ENCODE assay signal across 16 cellular contexts in genomic region chr21:38819051-38819718, GRCh38. TPM values are rescaled to one million over a fixed set of nuclear protein-coding genes. Genes with fewer than 3 reads are reported as not detected.
A peak's percentile ranks its signal among the peaks of the same experiment; 100 is the strongest.
DNase-seq lines count a peak whose midpoint lies in the region; ATAC-seq and TF ChIP-seq lines count a peak whose summit lies in the region.
"Had no signal": no experiment of that assay in that cellular context is flagged by ENCODE, and none has a peak within 500 bp of the region (broad histone marks: within the 10 kb centered on the region; RNA-seq: fewer than 3 reads in every experiment).

No MANE protein-coding gene starts in this region.

- peak overlapping the region; percentile 88 for H3K27ac Mint-ChIP-seq in Calu3 (ENCODE audit: unreplicated experiment)

- BruUV-seq in Calu3 (replicated peaks; lab: Mats Ljungman, UMichigan): no TSS peak

- peak overlapping the region; percentile 30 for H3K4me3 Mint-ChIP-seq in Calu3 (ENCODE audit: low read depth, unreplicated experiment)

- H3K27ac ChIP-seq in brain microvascular endothelial cell (peak overlapping the region; percentile 37), liver (ENCODE audit: low read depth in 1 of 2, low read length in 2 of 2) (peak overlapping the region; percentile 88 to 93), smooth muscle cell (ENCODE audit: low read depth) (peak overlapping the region; percentile 81)
- H3K27ac ChIP-seq: ovary had no signal

- H3K27me3 ChIP-seq in brain microvascular endothelial cell (replicated peaks) (no peaks in the 10 kb centered on the region), liver (ENCODE audit: control insufficient read depth in 4 of 4, insufficient read depth in 4 of 4, low read length in 3 of 4) (no peaks in the 10 kb centered on the region), smooth muscle cell (ENCODE audit: low read depth) (no peaks in the 10 kb centered on the region)
- H3K27me3 ChIP-seq: ovary had no signal

- peaks cover 97% of the 10 kb centered on the region for H3K36me3 Mint-ChIP-seq in Calu3 (ENCODE audit: insufficient read depth, unreplicated experiment)

- no peaks in the 10 kb centered on the region for H3K9me3 ChIP-seq in liver (ENCODE audit: control insufficient read depth in 4 of 4, low read length in 3 of 4)
- H3K9me3 ChIP-seq in smooth muscle cell (replicated peaks; ENCODE audit: low read depth): no peaks in the 10 kb centered on the region
- H3K9me3 ChIP-seq: ovary had no signal

- H3K4me3 ChIP-seq in brain microvascular endothelial cell (ENCODE audit: low read depth, low read length): no peak overlapping the region
- no peak overlapping the region for H3K4me3 ChIP-seq in liver (ENCODE audit: low read depth in 1 of 3, low read length in 3 of 3)
- no peak overlapping the region for H3K4me3 ChIP-seq in smooth muscle cell
- H3K4me3 ChIP-seq: ovary had no signal

- no peak overlapping the region for H3K9ac ChIP-seq in liver (ENCODE audit: low read depth in 1 of 2, low read length in 2 of 2)
- peak overlapping the region; percentile 6 for H3K9ac ChIP-seq in smooth muscle cell (ENCODE audit: low read depth)

- intact Hi-C loops in Calu3 (cut with micrococcal nuclease; ENCODE audit: unreplicated experiment): no loop called here

- H3K36me3 ChIP-seq in brain microvascular endothelial cell (replicated peaks) (peaks cover 90% of the 10 kb centered on the region), liver (ENCODE audit: control insufficient read depth in 4 of 4, insufficient read depth in 3 of 4, low read depth in 1 of 4, low read length in 3 of 4) (peaks cover 25 to 93% (median 78%) of the 10 kb centered on the region in 4 donors), smooth muscle cell (ENCODE audit: low read depth) (peaks cover 53% of the 10 kb centered on the region)
- H3K36me3 ChIP-seq: ovary had no signal

- peaks cover 9 to 57% (median 18%) of the 10 kb centered on the region in 4 donors for H3K4me1 ChIP-seq in liver (ENCODE audit: control insufficient read depth in 4 of 4, insufficient read depth in 4 of 4, low read length in 3 of 4)
- no peaks in the 10 kb centered on the region for H3K4me1 ChIP-seq in smooth muscle cell (ENCODE audit: low read depth)

- TF ChIP-seq CTCF in Calu3 (IDR thresholded peaks at IDR 0.05; ENCODE audit: unreplicated experiment) (no peak), brain microvascular endothelial cell (IDR thresholded peaks at IDR 0.05; ENCODE audit: low read depth, low read length, missing control alignments) (no peak), liver (IDR thresholded peaks at IDR 0.05; ENCODE audit: low read depth, low read length, missing input control) (no peak), smooth muscle cell (IDR thresholded peaks at IDR 0.05; ENCODE audit: borderline replicate concordance, insufficient read depth, poor library complexity, severe bottlenecking) (no peak)

- no peak for TF ChIP-seq RAD21 in liver (IDR thresholded peaks at IDR 0.05)

- H3K9me3 Mint-ChIP-seq in Calu3 (ENCODE audit: low read depth, unreplicated experiment): no peaks in the 10 kb centered on the region

- no peak overlapping the region for H2AFZ ChIP-seq in smooth muscle cell (ENCODE audit: low read depth)

- H4K20me1 ChIP-seq in smooth muscle cell (ENCODE audit: low read depth): peaks cover 30% of the 10 kb centered on the region

- peaks cover 16% of the 10 kb centered on the region for H3K79me2 ChIP-seq in smooth muscle cell (ENCODE audit: low read depth)

- H3K27me3 Mint-ChIP-seq in Calu3 (ENCODE audit: unreplicated experiment): no peaks in the 10 kb centered on the region

- in situ Hi-C loops in brain microvascular endothelial cell (cut with HindIII; ENCODE audit: low pct_ligation_motif_present, low sequenced_read_pairs): no loop called here

- H3K4me1 Mint-ChIP-seq in Calu3 (ENCODE audit: low read depth, unreplicated experiment): peaks cover 45% of the 10 kb centered on the region

- no peak overlapping the region for H3K4me2 ChIP-seq in smooth muscle cell

- DNase-seq in Calu3: no peak
- DNase-seq in brain microvascular endothelial cell: no peak
- no peak for DNase-seq in smooth muscle cell (lab: John Stamatoyannopoulos, UW; ENCODE audit: unreplicated experiment)
- DNase-seq in stimulated activated CD4-positive, alpha-beta T cell treated with anti-CD3 and anti-CD28 coated beads, Interleukin-4, amount 100 ng/mL, for 4 hours: no peak
- no peak for DNase-seq in anterior cingulate cortex (lab: John Stamatoyannopoulos, UW)
- no peak for DNase-seq in middle frontal gyrus (ENCODE audit: extremely low spot score, low spot score)
- DNase-seq: activated CD4-positive, CD25-positive, alpha-beta regulatory T cell; activated gamma-delta T cell; DMS 273 treated with DMSO at 0.1 percent for 48 hours; MM.1S; NCI-H2081; ovary; stimulated activated CD4-positive, alpha-beta T cell treated with anti-CD3 and anti-CD28 coated beads, Interleukin-15, amount 100 ng/mL, for 24 hours; T-helper 1 cell had no signal

- 92% methylated on average over 14 of the region's 14 CpGs for WGBS in liver
- WGBS in smooth muscle cell (ENCODE audit: low lambda C conversion rate): 95% methylated on average over 14 of the region's 14 CpGs

- ATAC-seq in GM21447 (IDR thresholded peaks at IDR 0.05; ENCODE audit: unreplicated experiment): no peak

- H3F3A ChIP-seq in smooth muscle cell (ENCODE audit: low read depth): peaks cover 85% of the 10 kb centered on the region

- CTCF ChIA-PET in Calu3 (lab: Charles Lee): interaction anchor here (1.2 kb wide), 1 partner anchor 15 kb away, joined by 4 read pairs; no protein-coding TSS in a partner anchor

TF ChIP-seq in liver, 16 proteins besides CTCF, POLR2A, EP300 and RAD21:
- TF ChIP-seq GABPA (IDR thresholded peaks at IDR 0.05 in 1 of 2, conservative IDR thresholded peaks at IDR 0.05 in 1 of 2): no peak
- no peak for TF ChIP-seq JUND (IDR thresholded peaks at IDR 0.05)
- no peak for TF ChIP-seq MAX (IDR thresholded peaks at IDR 0.05)
- TF ChIP-seq YY1 (IDR thresholded peaks at IDR 0.05): no peak
- no peak for TF ChIP-seq HNF4G (IDR thresholded peaks at IDR 0.05)
- no peak for TF ChIP-seq ZBTB33 (IDR thresholded peaks at IDR 0.05)
- no peak for TF ChIP-seq SP1 (IDR thresholded peaks at IDR 0.05)
- TF ChIP-seq RXRA (IDR thresholded peaks at IDR 0.05): no peak
- TF ChIP-seq HNF4A (conservative IDR thresholded peaks at IDR 0.05): no peak
TF ChIP-seq in liver: peak in this region for 0.

RNA-seq across cellular contexts. Expression of gene ETS2, which starts 13.5 kb away (rescaled TPM):
- total RNA-seq in Calu3 (2022): 49.9 and 63.3 TPM in 2 replicates
- 10 to 100 TPM; 20.2 to 90.7 TPM for total RNA-seq in liver
- polyA plus RNA-seq in liver: 10 to 100 TPM; 40.8 to 42.8 TPM
- 77.0 and 77.7 TPM in 2 replicates for total RNA-seq in smooth muscle cell
- 63.8 and 65.9 TPM in 2 replicates for polyA plus RNA-seq in smooth muscle cell

Comparison
In these comparisons a context has a peak if more than half of its experiments do, and no peak if none do; other contexts are left out.
1. H3K27ac ChIP-seq: peak in every context shown above with its lines; median percentile 90 in liver; 81 in smooth muscle cell; 37 in brain microvascular endothelial cell.